Comparison of ENCODE assay signal across 1 cellular context in the genomic region with DNA sequence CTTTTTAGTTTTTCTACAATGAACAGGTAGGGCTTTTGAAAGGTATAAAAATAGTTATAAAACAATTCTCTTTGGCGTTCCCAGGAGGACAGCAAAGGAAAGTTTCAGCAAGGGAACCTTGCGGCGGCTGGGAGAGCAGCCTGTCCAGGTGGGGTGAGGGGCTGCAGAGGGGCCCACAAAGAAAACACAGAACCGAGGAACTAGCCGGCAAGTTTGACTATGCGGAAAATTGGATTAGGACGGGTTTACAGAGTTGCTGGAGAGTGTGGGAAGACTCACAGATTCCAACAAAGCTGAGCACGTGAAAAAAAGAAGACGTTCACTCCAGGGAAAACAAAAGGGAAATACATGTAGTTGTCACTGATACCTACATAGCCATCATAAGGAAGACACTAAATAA.
TF ChIP-seq lines count a peak whose summit lies in the region.

No MANE protein-coding gene starts in this region.

TF ChIP-seq in H1, 55 proteins besides CTCF, POLR2A, EP300 and RAD21:
- TF ChIP-seq RBBP5 (IDR thresholded peaks at IDR 0.05; ENCODE audit: borderline replicate concordance, low read depth, low read length) (no peak), ZNF274 (IDR thresholded peaks at IDR 0.05; ENCODE audit: borderline replicate concordance, extremely low read depth, low read length) (no peak), MAFK (IDR thresholded peaks at IDR 0.05; ENCODE audit: low read depth, low read length) (no peak), CHD1 (IDR thresholded peaks at IDR 0.05; ENCODE audit: low read depth, low read length) (no peak), POLR2AphosphoS5 (IDR thresholded peaks at IDR 0.05; ENCODE audit: low read depth, low read length) (no peak), RNF2 (IDR thresholded peaks at IDR 0.05; ENCODE audit: borderline replicate concordance, low read depth, low read length, missing control alignments, poor library complexity, severe bottlenecking) (no peak), JUN (IDR thresholded peaks at IDR 0.05; ENCODE audit: low read depth, low read length) (no peak), BACH1 (IDR thresholded peaks at IDR 0.05; ENCODE audit: low read length) (no peak)
- TF ChIP-seq, protein P1, sequence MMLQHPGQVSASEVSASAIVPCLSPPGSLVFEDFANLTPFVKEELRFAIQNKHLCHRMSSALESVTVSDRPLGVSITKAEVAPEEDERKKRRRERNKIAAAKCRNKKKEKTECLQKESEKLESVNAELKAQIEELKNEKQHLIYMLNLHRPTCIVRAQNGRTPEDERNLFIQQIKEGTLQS (IDR thresholded peaks at IDR 0.05; ENCODE audit: insufficient read depth, low read depth, low read length), result no peak
